10 cellular contexts compared by ENCODE assay signal in genomic region chr2:71064754-71065621, GRCh38. TPM values are rescaled to one million over a fixed set of nuclear protein-coding genes. Genes with fewer than 3 reads are reported as not detected.
DNase-seq lines count a peak whose midpoint lies in the region; ATAC-seq and TF ChIP-seq lines count a peak whose summit lies in the region.
"Had no signal": no experiment of that assay in that cellular context is flagged by ENCODE, and none has a peak within 500 bp of the region (broad histone marks: within the 10 kb centered on the region; RNA-seq: fewer than 3 reads in every experiment).

No MANE protein-coding gene starts in this region.

- H3K9me3 ChIP-seq in left lung (no peaks in the 10 kb centered on the region), mucosa of descending colon (no peaks in the 10 kb centered on the region)

- H3K36me3 ChIP-seq in left lung (no peaks in the 10 kb centered on the region), mucosa of descending colon (ENCODE audit: low read depth) (no peaks in the 10 kb centered on the region)

- peaks cover 11% of the 10 kb centered on the region for H3K36me3 Mint-ChIP-seq in activated T-helper 17 cell treated with anti-CD3 and anti-CD28 coated beads, Interleukin-2, amount 50 U/mL, for 72 hours (ENCODE audit: low read depth)
- H3K36me3 Mint-ChIP-seq: immature natural killer cell had no signal

- H3K27ac Mint-ChIP-seq in activated T-helper 17 cell treated with anti-CD3 and anti-CD28 coated beads, Interleukin-2, amount 50 U/mL, for 72 hours, result no peak overlapping the region

- TF ChIP-seq CTCF in left lung (IDR thresholded peaks at IDR 0.05) (no peak), mucosa of descending colon (IDR thresholded peaks at IDR 0.05) (no peak)

- H3K4me3 ChIP-seq in left lung, result no peak overlapping the region
- H3K4me3 ChIP-seq in mucosa of descending colon, result no peak overlapping the region

- H3K4me1 Mint-ChIP-seq in activated T-helper 17 cell treated with anti-CD3 and anti-CD28 coated beads, Interleukin-2, amount 50 U/mL, for 72 hours, result peaks cover 7% of the 10 kb centered on the region

- H3K9me3 Mint-ChIP-seq in activated T-helper 17 cell treated with anti-CD3 and anti-CD28 coated beads, Interleukin-2, amount 50 U/mL, for 72 hours, result no peaks in the 10 kb centered on the region
- H3K9me3 Mint-ChIP-seq: immature natural killer cell had no signal

- no peak overlapping the region for H3K4me3 Mint-ChIP-seq in activated T-helper 17 cell treated with anti-CD3 and anti-CD28 coated beads, Interleukin-2, amount 50 U/mL, for 72 hours

- peaks cover 0 to 14% of the 10 kb centered on the region in 2 donors for H3K27me3 ChIP-seq in left lung

- DNase-seq in AML-193 (lab: John Stamatoyannopoulos, UW) (peak; percentile 96 to 98), NAMALWA (ENCODE audit: low spot score) (peak; percentile 52), left lung (no peak), mucosa of descending colon (no peak), NCI-H510A treated with DMSO at 0.1 percent for 48 hours (lab: John Stamatoyannopoulos, UW) (no peak)
- DNase-seq: H7, immature natural killer cell had no signal

- ATAC-seq in GM21619 (IDR thresholded peaks at IDR 0.05; ENCODE audit: unreplicated experiment) (peak; percentile 20), left lung (no peak), mucosa of descending colon (no peak), GM19452 (IDR thresholded peaks at IDR 0.05; ENCODE audit: unreplicated experiment) (no peak)
- no peak for ATAC-seq in activated T-helper 17 cell treated with anti-CD3 and anti-CD28 coated beads, Interleukin-2, amount 50 U/mL, for 72 hours (replicated peaks)

- peaks cover 9 to 54% of the 10 kb centered on the region in 2 donors for H3K4me1 ChIP-seq in left lung
- peaks cover 9% of the 10 kb centered on the region for H3K4me1 ChIP-seq in mucosa of descending colon (ENCODE audit: low read depth)

- H3K27ac ChIP-seq in left lung, result peak overlapping the region; percentile 68 to 95

- intact Hi-C loops in left lung (cut with DNase I), result no loop called here
- intact Hi-C loops in mucosa of descending colon (cut with DNase I, micrococcal nuclease), result no loop called here

- peaks cover 7% of the 10 kb centered on the region for H3K27me3 Mint-ChIP-seq in activated T-helper 17 cell treated with anti-CD3 and anti-CD28 coated beads, Interleukin-2, amount 50 U/mL, for 72 hours

RNA-seq across cellular contexts. Expression of gene NAGK, which starts 3.5 kb away (rescaled TPM):
- total RNA-seq in left lung, result 100 to 1,000 TPM; 138 to 183 TPM
- 100 to 1,000 TPM in 1 of 3 donors, 10 to 100 TPM in 2; 64.5 to 105 (median 67.9) TPM for total RNA-seq in mucosa of descending colon
- 10 to 100 TPM; 44.1 to 55.4 TPM for total RNA-seq in activated T-helper 17 cell treated with anti-CD3 and anti-CD28 coated beads, Interleukin-2, amount 50 U/mL, for 72 hours

Comparison
In these comparisons a context has a peak if more than half of its experiments do, and no peak if none do; other contexts are left out.
1. DNase-seq: peak in AML-193 (2 of 2) and NAMALWA (single experiment); none in left lung (0 of 2), mucosa of descending colon (0 of 3) and NCI-H510A treated with DMSO at 0.1 percent for 48 hours (single experiment).